Comparison of ENCODE assay signal across 1 cellular context in the genomic region with DNA sequence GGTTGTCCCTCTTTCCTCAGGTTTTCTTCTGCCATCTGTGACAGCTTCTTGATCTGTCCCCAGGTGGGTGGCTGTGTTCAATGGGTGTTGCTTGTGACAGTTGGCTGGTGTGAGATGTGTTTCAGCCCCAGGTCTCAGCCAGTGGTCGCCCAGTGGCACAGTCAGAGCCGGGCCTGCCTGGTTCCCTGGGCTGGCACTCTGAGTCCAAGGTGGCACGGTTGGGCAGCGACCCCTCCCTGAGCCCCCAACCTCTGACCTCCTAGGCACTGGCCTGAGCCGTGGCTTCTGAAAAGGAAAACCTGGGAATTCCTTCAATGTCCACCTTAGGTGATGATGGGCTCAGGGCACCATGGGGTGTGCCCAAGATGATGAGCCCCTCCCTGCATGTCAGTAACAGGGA.
TF ChIP-seq lines count a peak whose summit lies in the region.

No MANE protein-coding gene starts in this region.

TF ChIP-seq in H1, 55 proteins besides CTCF, POLR2A, EP300 and RAD21:
- TF ChIP-seq CHD2 (IDR thresholded peaks at IDR 0.05; ENCODE audit: low read length) (no peak), SP2 (IDR thresholded peaks at IDR 0.05; ENCODE audit: low read length) (no peak), SIX5 (IDR thresholded peaks at IDR 0.05; ENCODE audit: low read depth, low read length) (no peak), CBX5 (IDR thresholded peaks at IDR 0.05; ENCODE audit: low read depth, low read length) (no peak), CEBPB (IDR thresholded peaks at IDR 0.05; ENCODE audit: low read depth, low read length) (no peak), SAP30 (IDR thresholded peaks at IDR 0.05; ENCODE audit: insufficient read depth, insufficient replicate concordance, low read length) (no peak), MAFK (IDR thresholded peaks at IDR 0.05; ENCODE audit: low read depth, low read length) (no peak), RFX5 (IDR thresholded peaks at IDR 0.05; ENCODE audit: borderline replicate concordance, low read depth, low read length) (no peak), HDAC6 (IDR thresholded peaks at IDR 0.05; ENCODE audit: low read depth, low read length) (no peak)
- TF ChIP-seq, protein P1, sequence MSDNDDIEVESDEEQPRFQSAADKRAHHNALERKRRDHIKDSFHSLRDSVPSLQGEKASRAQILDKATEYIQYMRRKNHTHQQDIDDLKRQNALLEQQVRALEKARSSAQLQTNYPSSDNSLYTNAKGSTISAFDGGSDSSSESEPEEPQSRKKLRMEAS (IDR thresholded peaks at IDR 0.05), result no peak
